In the genomic region with DNA sequence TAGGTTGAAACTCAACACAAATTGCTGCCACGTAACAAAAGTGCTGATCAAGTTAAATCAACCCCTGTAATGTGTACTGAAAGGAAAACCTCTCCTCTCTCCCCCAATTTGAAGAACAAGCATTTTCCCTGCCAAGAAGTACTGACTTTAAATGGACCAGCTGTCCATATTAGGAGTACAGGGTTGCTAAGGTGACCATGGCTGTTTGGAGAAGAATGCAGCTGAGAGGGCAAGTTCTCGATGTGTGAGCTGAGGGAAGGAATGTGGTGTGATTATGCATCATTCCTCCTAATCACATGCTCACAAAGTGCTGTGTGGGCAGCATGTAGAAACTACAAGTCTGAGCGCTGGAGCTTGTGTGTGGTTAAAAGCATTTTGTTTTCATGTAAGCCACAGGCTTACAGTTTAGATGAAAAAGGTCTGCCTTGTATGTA, we compare ENCODE assay signal across 8 cellular contexts. TPM values are rescaled to one million over a fixed set of nuclear protein-coding genes. Genes with fewer than 3 reads are reported as not detected.
DNase-seq lines count a peak whose midpoint lies in the region; ATAC-seq and TF ChIP-seq lines count a peak whose summit lies in the region.

No MANE protein-coding gene starts in this region.

- H2BK12ac ChIP-seq in neuronal stem cell (ENCODE audit: low read length) = no peak overlapping the region

- H3K23ac ChIP-seq in neuronal stem cell (ENCODE audit: low read depth, low read length, poor library complexity) = no peak overlapping the region

- H3K9me3 ChIP-seq in HUES48 (ENCODE audit: control insufficient read depth, insufficient read depth, low read length) = no peaks in the 10 kb centered on the region
- peaks cover 0 to 15% of the 10 kb centered on the region in 2 donors for H3K9me3 ChIP-seq in neuronal stem cell (replicated peaks in 1 of 2; ENCODE audit: control insufficient read depth in 2 of 2, insufficient read depth in 1 of 2, low read depth in 1 of 2, low read length in 2 of 2)

- no peak overlapping the region for H3K4me2 ChIP-seq in neuronal stem cell (ENCODE audit: insufficient read depth, low read length, poor library complexity, severe bottlenecking)

- no peak overlapping the region for H2BK15ac ChIP-seq in neuronal stem cell (ENCODE audit: low read length)

- H3K4me3 ChIP-seq in HUES48 (ENCODE audit: low read depth, low read length) = no peak overlapping the region
- H3K4me3 ChIP-seq in neuronal stem cell (ENCODE audit: low read length in 2 of 2) = no peak overlapping the region

- H4K91ac ChIP-seq in neuronal stem cell (ENCODE audit: low read depth, low read length, poor library complexity) = no peak overlapping the region

- H2AK5ac ChIP-seq in neuronal stem cell (ENCODE audit: low read depth, low read length) = no peak overlapping the region

- no peak overlapping the region for H2AFZ ChIP-seq in neuronal stem cell (ENCODE audit: low read length)

- ATAC-seq in GM21528 (IDR thresholded peaks at IDR 0.05; ENCODE audit: low FRiP score, unreplicated experiment) = peak; percentile 75
- peak; percentile 100 for ATAC-seq in foreskin keratinocyte
- no peak for ATAC-seq in GM19467 (IDR thresholded peaks at IDR 0.05; ENCODE audit: unreplicated experiment)

- no peaks in the 10 kb centered on the region for H3K27me3 ChIP-seq in HUES48 (ENCODE audit: control insufficient read depth, insufficient read depth, low read length)
- H3K27me3 ChIP-seq in foreskin keratinocyte = no peaks in the 10 kb centered on the region
- no peaks in the 10 kb centered on the region for H3K27me3 ChIP-seq in neuronal stem cell (ENCODE audit: control insufficient read depth in 3 of 3, insufficient read depth in 3 of 3, low read depth in 1 of 3, low read length in 3 of 3)

- H3K4ac ChIP-seq in neuronal stem cell (ENCODE audit: low read length) = no peak overlapping the region

- no CpG with 5 or more reads among the region's 3 CpGs for WGBS in neuronal stem cell (ENCODE audit: extremely low coverage in 2 of 2, insufficient read length in 2 of 2, insufficient replicate concordance in 1 of 2), 2 donors

- TF ChIP-seq CTCF in foreskin keratinocyte (conservative IDR thresholded peaks at IDR 0.05) = no peak

- H3K36me3 ChIP-seq in HUES48 (ENCODE audit: control insufficient read depth, insufficient read depth, low read length) (peaks cover 11% of the 10 kb centered on the region; the same call in 1 of the 2 replicates), neuronal stem cell (replicated peaks in 1 of 2; ENCODE audit: control insufficient read depth in 2 of 2, insufficient read depth in 2 of 2, low read length in 2 of 2) (peaks cover 0 to 45% of the 10 kb centered on the region in 2 donors)

- peak overlapping the region; percentile 5; the same call in 1 of the 2 replicates for H3K9ac ChIP-seq in HUES48 (ENCODE audit: low read depth, low read length)
- no peak overlapping the region for H3K9ac ChIP-seq in neuronal stem cell (ENCODE audit: low read depth, low read length, poor library complexity)

- H3K14ac ChIP-seq in neuronal stem cell (ENCODE audit: low read length) = no peak overlapping the region

- H3K27ac ChIP-seq in HUES48 (ENCODE audit: low read depth, low read length) = peak overlapping the region; percentile 78
- H3K27ac ChIP-seq in foreskin keratinocyte = peak overlapping the region; percentile 77
- peak overlapping the region; percentile 66 for H3K27ac ChIP-seq in neuronal stem cell (replicated peaks; ENCODE audit: low read length)

- no peaks in the 10 kb centered on the region for H3K79me1 ChIP-seq in neuronal stem cell (ENCODE audit: low read depth, low read length)

- H2BK120ac ChIP-seq in neuronal stem cell (ENCODE audit: low read depth, low read length) = no peak overlapping the region

- H3K4me1 ChIP-seq in HUES48 (ENCODE audit: control insufficient read depth, insufficient read depth, low read length) (peaks cover 17% of the 10 kb centered on the region), foreskin keratinocyte (peaks cover 20% of the 10 kb centered on the region), neuronal stem cell (ENCODE audit: control insufficient read depth in 2 of 2, insufficient read depth in 1 of 2, low read depth in 1 of 2, low read length in 2 of 2) (peaks cover 7 to 20% of the 10 kb centered on the region in 2 donors)

- no peak overlapping the region for H2BK5ac ChIP-seq in neuronal stem cell (ENCODE audit: low read length)

- DNase-seq in EL (peak; percentile 98), foreskin keratinocyte (peak; percentile 91 to 97), neuronal stem cell (ENCODE audit: low spot score) (peak; percentile 75), NCI-H1930 (lab: John Stamatoyannopoulos, UW) (no peak)
- peak; percentile 46 to 51 for DNase-seq in activated T-cell treated with anti-CD3 and anti-CD28 coated beads, Interleukin-2, amount 50 U/mL, for 48 hours

- H3K18ac ChIP-seq in neuronal stem cell (ENCODE audit: low read length) = no peak overlapping the region

- H4K8ac ChIP-seq in neuronal stem cell (ENCODE audit: low read depth, low read length) = no peak overlapping the region

RNA-seq across cellular contexts. Expression of gene CCT2, which starts 50.9 kb away (rescaled TPM):
- 275 and 297 TPM in 2 replicates for total RNA-seq in foreskin keratinocyte
- polyA plus RNA-seq in foreskin keratinocyte = 218 and 269 TPM in 2 replicates
- 363 TPM for polyA plus RNA-seq in neuronal stem cell (2013, experiment 1 of 2)
- polyA plus RNA-seq in neuronal stem cell (2013, experiment 2 of 2) = 360 TPM

Comparison
In these comparisons a context has a peak if more than half of its experiments do, and no peak if none do; other contexts are left out.
1. DNase-seq: peak in EL (single experiment), activated T-cell treated with anti-CD3 and anti-CD28 coated beads, Interleukin-2, amount 50 U/mL, for 48 hours (2 of 2), foreskin keratinocyte (2 of 2) and neuronal stem cell (single experiment); none in NCI-H1930 (0 of 2).
2. Peak in every context shown above with its lines, with median percentiles within 50 percentile points of each other: H3K27ac ChIP-seq.